In the genomic region with DNA sequence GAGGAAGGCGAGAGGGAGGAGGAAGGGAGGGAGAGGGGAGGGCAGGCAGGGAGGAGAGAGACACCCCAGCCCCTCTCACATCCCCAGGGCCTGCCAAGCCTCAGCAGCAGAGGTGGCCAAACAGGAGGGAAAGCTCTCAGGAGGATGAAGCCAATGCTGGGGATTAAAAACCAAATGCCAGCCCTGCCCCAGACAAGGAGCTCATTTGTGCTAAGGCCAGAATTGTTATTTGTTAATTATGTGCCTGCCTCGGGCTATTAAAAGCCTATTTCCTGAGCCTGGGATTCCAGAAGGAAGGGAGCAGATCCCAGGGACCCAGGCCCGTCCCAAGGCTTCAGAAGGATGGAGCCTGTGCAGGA, we compare ENCODE assay signal across 19 cellular contexts. TPM values are rescaled to one million over a fixed set of nuclear protein-coding genes. Genes with fewer than 3 reads are reported as not detected.
DNase-seq lines count a peak whose midpoint lies in the region; ATAC-seq, FAIRE-seq and TF ChIP-seq lines count a peak whose summit lies in the region.
"Had no signal": no experiment of that assay in that cellular context is flagged by ENCODE, and none has a peak within 500 bp of the region (broad histone marks: within the 10 kb centered on the region; RNA-seq: fewer than 3 reads in every experiment).

No MANE protein-coding gene starts in this region.

- DNase-seq in HAP-1 (ENCODE audit: low spot score in 2 of 2) = peak; percentile 26 to 43
- peak; percentile 25 for DNase-seq in RPMI7951 (ENCODE audit: low read depth)
- DNase-seq in left kidney (ENCODE audit: low read depth, low spot score) = peak; percentile 39
- DNase-seq in iPS-NIHi7 (ENCODE audit: extremely low spot score) = no peak
- no peak for DNase-seq in D721Med (ENCODE audit: insufficient read length, low spot score)
- DNase-seq in kidney glomerular epithelial cell (lab: John Stamatoyannopoulos, UW) = no peak
- DNase-seq: aorta; GF-D8; kidney; NCI-H2107; spleen; stimulated activated naive CD8-positive, alpha-beta T cell treated with anti-CD3 and anti-CD28 coated beads, Interleukin-15, Interleukin-2, amounts not matched to agents 100 U/mL and 50 U/mL, for 24 hours; SW 1271; uterus had no signal

- H3K9me3 ChIP-seq in BLaER1 treated with 17β-estradiol and CSF1 and Interleukin-3, amounts not matched to agents 10 nM and 100 nM (replicated peaks in 1 of 11) = peaks cover 6 to 14% (median 11%) of the 10 kb centered on the region in 11 experiments; a peak in 19 of 22 replicates
- H3K9me3 ChIP-seq in HAP-1 = no peaks in the 10 kb centered on the region
- H3K9me3 ChIP-seq: uterus had no signal

- peaks cover 0 to 14% (median 8%) of the 10 kb centered on the region in 11 experiments; a peak in 10 of 22 replicates for H3K36me3 ChIP-seq in BLaER1 treated with 17β-estradiol and CSF1 and Interleukin-3, amounts not matched to agents 10 nM and 100 nM
- no peaks in the 10 kb centered on the region for H3K36me3 ChIP-seq in HAP-1 (replicated peaks)
- H3K36me3 ChIP-seq: uterus had no signal

- H3K9ac ChIP-seq in BLaER1 treated with 17β-estradiol and CSF1 and Interleukin-3, amounts not matched to agents 10 nM and 100 nM = peak overlapping the region in 9 of 11 experiments; percentile 0 to 61 (median 43); a peak in 14 of 22 replicates
- H3K9ac ChIP-seq: parathyroid adenoma had no signal

- no peak for ATAC-seq in HG02678 (IDR thresholded peaks at IDR 0.05; ENCODE audit: unreplicated experiment)
- ATAC-seq: stimulated activated naive CD8-positive, alpha-beta T cell treated with anti-CD3 and anti-CD28 coated beads, Interleukin-15, Interleukin-2, amounts not matched to agents 100 U/mL and 50 U/mL, for 24 hours had no signal

- H3K27ac ChIP-seq in BLaER1 treated with 17β-estradiol and CSF1 and Interleukin-3, amounts not matched to agents 10 nM and 100 nM = peak overlapping the region in 4 of 11 experiments; percentile 26 to 54 (median 38); a peak in 4 of 22 replicates
- H3K27ac ChIP-seq: coronary artery, parathyroid adenoma, uterus, VCaP had no signal

- no peak for FAIRE-seq in D721Med (lab: Jason Lieb, UNC)
- FAIRE-seq: kidney had no signal

- H3K4me1 ChIP-seq in BLaER1 treated with 17β-estradiol and CSF1 and Interleukin-3, amounts not matched to agents 10 nM and 100 nM = peaks cover 20 to 50% (median 41%) of the 10 kb centered on the region in 10 experiments
- peaks cover 13% of the 10 kb centered on the region for H3K4me1 ChIP-seq in HAP-1
- H3K4me1 ChIP-seq: uterus had no signal

- no peak overlapping the region; a peak in 1 of 20 replicates for H3K4me3 ChIP-seq in BLaER1 treated with 17β-estradiol and CSF1 and Interleukin-3, amounts not matched to agents 10 nM and 100 nM
- no peak overlapping the region for H3K4me3 ChIP-seq in HAP-1
- H3K4me3 ChIP-seq: coronary artery, spleen, uterus had no signal

- in situ Hi-C loops in HAP-1 (cut with MboI; ENCODE audit: low sequenced_read_pairs) = no loop called here

- peaks cover 0 to 37% (median 0%) of the 10 kb centered on the region in 11 experiments; a peak in 10 of 22 replicates for H4K20me1 ChIP-seq in BLaER1 treated with 17β-estradiol and CSF1 and Interleukin-3, amounts not matched to agents 10 nM and 100 nM

- H3K4me2 ChIP-seq in BLaER1 treated with 17β-estradiol and CSF1 and Interleukin-3, amounts not matched to agents 10 nM and 100 nM = peak overlapping the region; percentile 66 to 90 (median 82)

- no peak for TF ChIP-seq CTCF in D721Med (IDR thresholded peaks at IDR 0.05; ENCODE audit: insufficient read depth, missing control alignments)

- H3K27me3 ChIP-seq in BLaER1 treated with 17β-estradiol and CSF1 and Interleukin-3, amounts not matched to agents 10 nM and 100 nM = no peaks in the 10 kb centered on the region
- no peaks in the 10 kb centered on the region for H3K27me3 ChIP-seq in HAP-1 (ENCODE audit: low read depth)
- H3K27me3 ChIP-seq: uterus had no signal

RNA-seq across cellular contexts. Expression of a gene that starts 27.9 kb away (rescaled TPM):
- 28.5 and 34.2 TPM in 2 replicates for total RNA-seq in RPMI7951 (2014; rRNA removed; shearing (Covaris generic))

RNA-seq across cellular contexts. Expression of a gene that starts 34.2 kb away (rescaled TPM):
- 3.9 and 6.2 TPM in 2 replicates for total RNA-seq in RPMI7951 (2014; rRNA removed; shearing (Covaris generic))

Comparison
In these comparisons a context has a peak if more than half of its experiments do, and no peak if none do; other contexts are left out.
1. DNase-seq: peak in HAP-1 (2 of 2), RPMI7951 (single experiment) and left kidney (single experiment); none in iPS-NIHi7 (single experiment), D721Med (single experiment) and kidney glomerular epithelial cell (single experiment).